ENCODE assay signal across 15 cellular contexts in the genomic region with DNA sequence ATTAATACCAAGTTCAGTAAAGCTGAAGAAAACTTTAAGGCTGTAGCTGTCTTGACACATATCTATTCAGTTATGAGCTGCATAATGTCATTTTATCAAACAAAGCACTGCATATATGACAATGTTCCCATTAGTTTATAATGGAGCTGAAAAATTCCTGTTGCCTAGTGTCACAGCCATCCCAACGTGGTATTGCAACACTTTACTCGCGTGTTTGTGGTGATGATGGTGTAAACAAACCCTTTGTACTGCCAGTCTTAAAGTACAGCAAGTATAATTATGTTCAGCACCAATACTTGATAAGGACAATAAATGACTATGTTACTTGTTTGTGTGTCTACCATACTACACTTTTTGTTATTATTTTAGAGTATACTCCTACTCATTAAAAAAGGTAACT.
"Had no signal": no experiment of that assay in that cellular context is flagged by ENCODE, and none has a peak within 500 bp of the region (broad histone marks: within the 10 kb centered on the region; RNA-seq: fewer than 3 reads in every experiment).

No MANE protein-coding gene starts in this region.

- DNase-seq: activated CD4-positive, alpha-beta T cell treated with anti-CD3 and anti-CD28 coated beads for 1 hour; activated CD4-positive, alpha-beta T cell treated with anti-CD3 and anti-CD28 coated beads, Interleukin-2, amount 50 U/mL, for 48 hours; activated gamma-delta T cell; activated T-cell treated with anti-CD3 and anti-CD28 coated beads, Interleukin-2, amount 50 U/mL, for 4 hours; left lung; ovary; stimulated activated CD4-positive, alpha-beta T cell treated with anti-CD3 and anti-CD28 coated beads, Interleukin-4, amount 100 ng/mL, for 4 hours; stomach; T-helper 9 cell had no signal

- H3K36me3 ChIP-seq: left lung, neural progenitor cell, ovary, stomach, thoracic aorta had no signal

- H3K4me3 ChIP-seq: left lung, neural progenitor cell, ovary, skin epidermis, stomach, thoracic aorta had no signal

- FAIRE-seq: colon, endothelial cell of umbilical vein, islet of Langerhans had no signal

- H3K27me3 ChIP-seq: left lung, neural progenitor cell, ovary, stomach had no signal
